In the genomic region with DNA sequence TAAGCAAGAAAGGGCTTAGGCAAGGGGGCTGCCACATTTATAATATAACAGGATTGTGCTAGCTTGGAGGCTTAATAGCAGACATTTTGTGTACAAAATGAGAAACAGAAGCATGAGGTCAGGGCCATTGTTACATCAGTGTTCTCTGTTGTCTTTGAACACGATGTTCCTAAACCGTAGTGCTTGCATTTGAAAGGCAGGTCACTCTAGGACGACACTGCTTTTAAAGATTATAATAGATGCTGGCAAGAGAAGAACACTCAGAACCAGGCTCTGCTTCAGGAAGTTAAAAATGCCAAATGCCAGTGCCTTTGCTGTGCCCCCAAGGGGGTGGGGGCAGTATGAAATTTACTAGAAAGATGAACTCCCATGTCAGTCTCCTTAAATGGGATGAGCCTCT, we compare ENCODE assay signal across 19 cellular contexts.
"Had no signal": no experiment of that assay in that cellular context is flagged by ENCODE, and none has a peak within 500 bp of the region (broad histone marks: within the 10 kb centered on the region; RNA-seq: fewer than 3 reads in every experiment).

No MANE protein-coding gene starts in this region.

- H3K4me3 ChIP-seq: body of pancreas, dorsolateral prefrontal cortex, lung had no signal

- H3K36me3 Mint-ChIP-seq: activated naive CD8-positive, alpha-beta T cell treated with anti-CD3 and anti-CD28 coated beads, Interleukin-2, amount 10 ng/mL, durations not matched to agents 7 days and 5 days; mesothelial cell of epicardium; T-cell; WTC11 had no signal

- H3K4me1 ChIP-seq: body of pancreas, foreskin keratinocyte had no signal

- H3K4me1 Mint-ChIP-seq: activated CD4-positive, alpha-beta T cell treated with anti-CD3 and anti-CD28 coated beads for 36 hours; activated naive CD8-positive, alpha-beta T cell treated with anti-CD3 and anti-CD28 coated beads, Interleukin-2, amount 10 ng/mL, durations not matched to agents 7 days and 5 days; activated T-helper 17 cell treated with anti-CD3 and anti-CD28 coated beads, Interleukin-2, amount 50 U/mL, for 72 hours; stimulated activated naive CD8-positive, alpha-beta T cell treated with anti-CD3 and anti-CD28 coated beads, Interleukin-15, amount 100 ng/mL, for 72 hours; T-cell had no signal

- DNase-seq: activated CD4-positive, alpha-beta T cell treated with anti-CD3 and anti-CD28 coated beads for 36 hours; activated CD4-positive, alpha-beta T cell treated with anti-CD3 and anti-CD28 coated beads, Interleukin-2, amount 50 U/mL, for 48 hours; activated naive CD4-positive, alpha-beta T cell; activated naive CD8-positive, alpha-beta T cell treated with anti-CD3 and anti-CD28 coated beads, Interleukin-2, amount 10 ng/mL, durations not matched to agents 7 days and 5 days; body of pancreas; caudate nucleus; dorsolateral prefrontal cortex; foreskin keratinocyte; nephron progenitor cell; small intestine; stimulated activated CD4-positive, alpha-beta T cell treated with anti-CD3 and anti-CD28 coated beads, Interleukin-15, amount 100 ng/mL, for 24 hours; stimulated activated CD4-positive, alpha-beta T cell treated with anti-CD3 and anti-CD28 coated beads, Interleukin-2, amount 100 ng/mL, for 48 hours; stimulated activated naive CD8-positive, alpha-beta T cell treated with anti-CD3 and anti-CD28 coated beads, Interleukin-15, amount 100 ng/mL, for 72 hours; T-cell had no signal

- H3K9me3 Mint-ChIP-seq: activated naive CD8-positive, alpha-beta T cell treated with anti-CD3 and anti-CD28 coated beads, Interleukin-2, amount 10 ng/mL, durations not matched to agents 7 days and 5 days; activated T-helper 17 cell treated with anti-CD3 and anti-CD28 coated beads, Interleukin-2, amount 50 U/mL, for 72 hours; mesothelial cell of epicardium; nephron progenitor cell; stimulated activated naive CD8-positive, alpha-beta T cell treated with anti-CD3 and anti-CD28 coated beads, Interleukin-15, amount 100 ng/mL, for 72 hours; T-cell; WTC11 had no signal

- H3K27ac ChIP-seq: body of pancreas, foreskin keratinocyte had no signal

- H3K4me3 Mint-ChIP-seq: activated CD4-positive, alpha-beta T cell treated with anti-CD3 and anti-CD28 coated beads for 36 hours; activated naive CD8-positive, alpha-beta T cell treated with anti-CD3 and anti-CD28 coated beads, Interleukin-2, amount 10 ng/mL, durations not matched to agents 7 days and 5 days; activated T-helper 17 cell treated with anti-CD3 and anti-CD28 coated beads, Interleukin-2, amount 50 U/mL, for 72 hours; mesothelial cell of epicardium; nephron progenitor cell; stimulated activated naive CD8-positive, alpha-beta T cell treated with anti-CD3 and anti-CD28 coated beads, Interleukin-15, amount 100 ng/mL, for 72 hours; T-cell; WTC11 had no signal

- H3K9me3 ChIP-seq: body of pancreas had no signal

- ATAC-seq: activated CD4-positive, alpha-beta T cell treated with anti-CD3 and anti-CD28 coated beads for 36 hours; activated T-helper 17 cell treated with anti-CD3 and anti-CD28 coated beads, Interleukin-2, amount 50 U/mL, for 72 hours; body of pancreas; foreskin keratinocyte; SK-N-SH treated with all-trans-retinoic acid at 6 μM for 48 hours; stimulated activated naive CD8-positive, alpha-beta T cell treated with anti-CD3 and anti-CD28 coated beads, Interleukin-15, amount 100 ng/mL, for 72 hours; T-cell; WTC11 had no signal

- H3K27me3 ChIP-seq: body of pancreas, dorsolateral prefrontal cortex had no signal
